In the genomic region with DNA sequence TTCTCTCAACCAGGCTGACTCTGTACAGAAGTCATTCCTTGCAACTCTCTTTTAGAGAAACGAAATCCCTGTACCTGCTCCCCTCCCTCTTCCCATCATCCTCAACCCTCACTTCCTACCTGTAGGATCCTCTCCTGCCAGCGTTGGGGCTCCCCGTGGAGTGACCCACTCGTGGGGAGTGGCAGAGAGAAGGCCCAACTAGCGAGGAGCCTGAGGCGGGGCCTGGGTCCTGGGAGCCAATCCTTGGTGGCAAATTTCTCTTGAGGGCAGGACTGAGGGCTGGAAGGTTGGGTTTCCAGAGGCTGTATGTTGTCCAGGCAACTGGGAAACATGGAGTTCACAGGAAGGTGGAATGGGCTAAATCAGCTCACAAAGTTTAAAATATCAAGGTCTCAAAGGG, we compare ENCODE assay signal across 1 cellular context.
TF ChIP-seq lines count a peak whose summit lies in the region.

No MANE protein-coding gene starts in this region.

TF ChIP-seq in GM12878, 131 proteins besides CTCF, POLR2A, EP300 and RAD21:
- peak; percentile 92 for TF ChIP-seq PBX3 (IDR thresholded peaks at IDR 0.05; ENCODE audit: insufficient replicate concordance, low read depth, low read length)
- peak; percentile 61 for TF ChIP-seq SP1 (IDR thresholded peaks at IDR 0.05; ENCODE audit: low read depth, low read length)
- TF ChIP-seq, protein P1, sequence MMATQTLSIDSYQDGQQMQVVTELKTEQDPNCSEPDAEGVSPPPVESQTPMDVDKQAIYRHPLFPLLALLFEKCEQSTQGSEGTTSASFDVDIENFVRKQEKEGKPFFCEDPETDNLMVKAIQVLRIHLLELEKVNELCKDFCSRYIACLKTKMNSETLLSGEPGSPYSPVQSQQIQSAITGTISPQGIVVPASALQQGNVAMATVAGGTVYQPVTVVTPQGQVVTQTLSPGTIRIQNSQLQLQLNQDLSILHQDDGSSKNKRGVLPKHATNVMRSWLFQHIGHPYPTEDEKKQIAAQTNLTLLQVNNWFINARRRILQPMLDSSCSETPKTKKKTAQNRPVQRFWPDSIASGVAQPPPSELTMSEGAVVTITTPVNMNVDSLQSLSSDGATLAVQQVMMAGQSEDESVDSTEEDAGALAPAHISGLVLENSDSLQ (IDR thresholded peaks at IDR 0.05), result peak; percentile 95
- no peak for TF ChIP-seq ZZZ3 (IDR thresholded peaks at IDR 0.05; ENCODE audit: control insufficient read depth, insufficient read length, low read depth)
